8 cellular contexts compared by ENCODE assay signal in genomic region chr12:14239350-14239934, GRCh38.
DNase-seq lines count a peak whose midpoint lies in the region; ATAC-seq, FAIRE-seq and TF ChIP-seq lines count a peak whose summit lies in the region.

No MANE protein-coding gene starts in this region.

- peak overlapping the region; percentile 74 for H3K27ac Mint-ChIP-seq in activated CD4-positive, alpha-beta memory T cell treated with anti-CD3 and anti-CD28 coated beads for 36 hours

- H3K36me3 Mint-ChIP-seq in activated CD4-positive, alpha-beta memory T cell treated with anti-CD3 and anti-CD28 coated beads for 36 hours: peaks cover 13% of the 10 kb centered on the region

- H3K4me3 Mint-ChIP-seq in activated CD4-positive, alpha-beta memory T cell treated with anti-CD3 and anti-CD28 coated beads for 36 hours: peak overlapping the region; percentile 69

- intact Hi-C loops in activated CD4-positive, alpha-beta memory T cell treated with anti-CD3 and anti-CD28 coated beads for 36 hours (cut with micrococcal nuclease): loop anchor here (1.0 to 5.0 kb wide), 4 partner anchors 17 to 533 kb away; partner anchors contain the start of gene ATF7IP
- intact Hi-C loops in Right ventricle myocardium superior (cut with DNase I): loop anchor here (10.0 kb wide), 1 partner anchor 425 kb away; no protein-coding TSS in a partner anchor

- TF ChIP-seq POLR2A in GM12892 (IDR thresholded peaks at IDR 0.05; ENCODE audit: low read depth, low read length): no peak

- CTCF ChIA-PET in activated CD4-positive, alpha-beta memory T cell treated with anti-CD3 and anti-CD28 coated beads for 36 hours (lab: Charles Lee): interaction anchor here (0.8 to 4.3 kb wide), 14 partner anchors 9 to 478 kb away, joined by 3 to 58 read pairs (median 4); partner anchors contain the start of gene ATF7IP

- peaks cover 24% of the 10 kb centered on the region for H3K4me1 Mint-ChIP-seq in activated CD4-positive, alpha-beta memory T cell treated with anti-CD3 and anti-CD28 coated beads for 36 hours (ENCODE audit: low read depth)

- POLR2A ChIA-PET in activated CD4-positive, alpha-beta memory T cell treated with anti-CD3 and anti-CD28 coated beads for 36 hours (lab: Charles Lee): interaction anchor here (2.8 kb wide), 1 partner anchor 126 kb away, joined by 11 read pairs; the partner anchor contains the start of gene ATF7IP

- H3K27me3 Mint-ChIP-seq in activated CD4-positive, alpha-beta memory T cell treated with anti-CD3 and anti-CD28 coated beads for 36 hours: no peaks in the 10 kb centered on the region

- DNase-seq in GM12892 (ENCODE audit: insufficient read length) (no peak), KBM-7 (peak; percentile 89), Right ventricle myocardium superior (no peak), retina (peak; percentile 55), amniotic stem cell (lab: John Stamatoyannopoulos, UW) (no peak), NCI-H1436 treated with DMSO at 0.1 percent for 48 hours (lab: John Stamatoyannopoulos, UW) (no peak)
- DNase-seq in activated CD4-positive, alpha-beta memory T cell treated with anti-CD3 and anti-CD28 coated beads for 36 hours: peak; percentile 62

- ATAC-seq in GM21786 (IDR thresholded peaks at IDR 0.05; ENCODE audit: unreplicated experiment) (peak; percentile 80), Right ventricle myocardium superior (ENCODE audit: poor library complexity) (peak; percentile 94)

- in situ Hi-C loops in KBM-7 (cut with MboI; ENCODE audit: low pct_unique_long_range_greater_than_20kb, low sequenced_read_pairs): loop anchor here (25.0 kb wide), 1 partner anchor 223 kb away; no protein-coding TSS in a partner anchor

- peak; percentile 94 for FAIRE-seq in GM12892 (lab: Jason Lieb, UNC)

- H3K9me3 Mint-ChIP-seq in activated CD4-positive, alpha-beta memory T cell treated with anti-CD3 and anti-CD28 coated beads for 36 hours: peaks cover 12% of the 10 kb centered on the region

Comparison
In these comparisons a context has a peak if more than half of its experiments do, and no peak if none do; other contexts are left out.
1. DNase-seq: peak in KBM-7 (single experiment), activated CD4-positive, alpha-beta memory T cell treated with anti-CD3 and anti-CD28 coated beads for 36 hours (single experiment) and retina (single experiment); none in GM12892 (single experiment), Right ventricle myocardium superior (single experiment), amniotic stem cell (single experiment) and NCI-H1436 treated with DMSO at 0.1 percent for 48 hours (single experiment).